In genomic region chr10:63115732-63116383, GRCh38 we compare ENCODE assay signal across 9 cellular contexts. TPM values are rescaled to one million over a fixed set of nuclear protein-coding genes. Genes with fewer than 3 reads are reported as not detected.
DNase-seq lines count a peak whose midpoint lies in the region; ATAC-seq, FAIRE-seq and TF ChIP-seq lines count a peak whose summit lies in the region.
"Had no signal": no experiment of that assay in that cellular context is flagged by ENCODE, and none has a peak within 500 bp of the region (broad histone marks: within the 10 kb centered on the region; RNA-seq: fewer than 3 reads in every experiment).

No MANE protein-coding gene starts in this region.

- H3K9me3 ChIP-seq in skeletal muscle satellite cell (replicated peaks; ENCODE audit: low read length), result no peaks in the 10 kb centered on the region

- H3K4me3 ChIP-seq in GM23338 (no peak overlapping the region), skeletal muscle satellite cell (ENCODE audit: low read length) (no peak overlapping the region)

- H3K4me3 Mint-ChIP-seq in GM23338, result no peak overlapping the region
- H3K4me3 Mint-ChIP-seq in activated naive CD8-positive, alpha-beta T cell treated with anti-CD3 and anti-CD28 coated beads, Interleukin-2, amount 50 U/mL, for 24 hours, result no peak overlapping the region
- H3K4me3 Mint-ChIP-seq in activated CD4-positive, alpha-beta memory T cell treated with anti-CD3 and anti-CD28 coated beads for 36 hours, result no peak overlapping the region
- H3K4me3 Mint-ChIP-seq: memory B cell had no signal

- no peaks in the 10 kb centered on the region for H3K9me2 ChIP-seq in GM23338 (ENCODE audit: insufficient read depth)

- no peaks in the 10 kb centered on the region for H3K27me3 ChIP-seq in GM23338 (ENCODE audit: insufficient read depth)
- no peaks in the 10 kb centered on the region for H3K27me3 ChIP-seq in skeletal muscle satellite cell (ENCODE audit: control insufficient read depth, insufficient read depth, low read length)

- POLR2A ChIA-PET in activated CD4-positive, alpha-beta memory T cell treated with anti-CD3 and anti-CD28 coated beads for 36 hours (lab: Charles Lee), result no interaction called here

- peaks cover 5% of the 10 kb centered on the region; the same call in 2 of the 3 replicates for H3K9me3 Mint-ChIP-seq in GM23338
- no peaks in the 10 kb centered on the region for H3K9me3 Mint-ChIP-seq in activated naive CD8-positive, alpha-beta T cell treated with anti-CD3 and anti-CD28 coated beads, Interleukin-2, amount 50 U/mL, for 24 hours
- no peaks in the 10 kb centered on the region for H3K9me3 Mint-ChIP-seq in activated CD4-positive, alpha-beta memory T cell treated with anti-CD3 and anti-CD28 coated beads for 36 hours
- H3K9me3 Mint-ChIP-seq: memory B cell had no signal

- H3F3A ChIP-seq in GM23338 (replicated peaks; ENCODE audit: low read depth), result no peaks in the 10 kb centered on the region

- H3K36me3 Mint-ChIP-seq in GM23338 (ENCODE audit: low read depth), result peaks cover 2% of the 10 kb centered on the region; the same call in 1 of the 3 replicates
- H3K36me3 Mint-ChIP-seq in activated naive CD8-positive, alpha-beta T cell treated with anti-CD3 and anti-CD28 coated beads, Interleukin-2, amount 50 U/mL, for 24 hours (ENCODE audit: low read depth), result no peaks in the 10 kb centered on the region
- no peaks in the 10 kb centered on the region for H3K36me3 Mint-ChIP-seq in activated CD4-positive, alpha-beta memory T cell treated with anti-CD3 and anti-CD28 coated beads for 36 hours
- H3K36me3 Mint-ChIP-seq: memory B cell had no signal

- H3K4me1 ChIP-seq in GM23338 (ENCODE audit: insufficient read depth), result peaks cover 3% of the 10 kb centered on the region; the same call in 1 of the 2 replicates
- H3K4me1 ChIP-seq in skeletal muscle satellite cell (ENCODE audit: control insufficient read depth, insufficient read depth, low read length), result peaks cover 23% of the 10 kb centered on the region

- peak overlapping the region; percentile 59; the same call in 1 of the 2 replicates for H2AFZ ChIP-seq in GM23338

- H3K79me2 ChIP-seq in GM23338 (replicated peaks; ENCODE audit: insufficient read depth), result no peaks in the 10 kb centered on the region

- H3K4me2 ChIP-seq in GM23338, result no peak overlapping the region
- H3K4me2 ChIP-seq in skeletal muscle satellite cell (ENCODE audit: low read length), result peak overlapping the region; percentile 19

- CTCF ChIA-PET in activated CD4-positive, alpha-beta memory T cell treated with anti-CD3 and anti-CD28 coated beads for 36 hours (lab: Charles Lee), result no interaction called here

- DNase-seq in GM23338 (ENCODE audit: low spot score) (no peak), dedifferentiated amniotic fluid mesenchymal stem cell (ENCODE audit: extremely low spot score) (peak; percentile 42), kidney tubule cell (ENCODE audit: low spot score) (peak; percentile 63), D721Med (ENCODE audit: insufficient read length, low spot score) (no peak)
- no peak for DNase-seq in activated naive CD8-positive, alpha-beta T cell treated with anti-CD3 and anti-CD28 coated beads, Interleukin-2, amount 50 U/mL, for 24 hours
- no peak for DNase-seq in activated CD4-positive, alpha-beta memory T cell treated with anti-CD3 and anti-CD28 coated beads for 36 hours
- DNase-seq in activated CD8-positive, alpha-beta memory T cell treated with anti-CD3 and anti-CD28 coated beads, Interleukin-2, amount 50 U/mL, for 48 hours, result no peak

- H3K4me1 Mint-ChIP-seq in GM23338, result no peaks in the 10 kb centered on the region
- H3K4me1 Mint-ChIP-seq in activated naive CD8-positive, alpha-beta T cell treated with anti-CD3 and anti-CD28 coated beads, Interleukin-2, amount 50 U/mL, for 24 hours, result no peaks in the 10 kb centered on the region
- H3K4me1 Mint-ChIP-seq in activated CD4-positive, alpha-beta memory T cell treated with anti-CD3 and anti-CD28 coated beads for 36 hours (ENCODE audit: low read depth), result no peaks in the 10 kb centered on the region
- H3K4me1 Mint-ChIP-seq: memory B cell had no signal

- H3K27ac Mint-ChIP-seq in GM23338, result no peak overlapping the region
- no peak overlapping the region for H3K27ac Mint-ChIP-seq in activated naive CD8-positive, alpha-beta T cell treated with anti-CD3 and anti-CD28 coated beads, Interleukin-2, amount 50 U/mL, for 24 hours
- no peak overlapping the region for H3K27ac Mint-ChIP-seq in activated CD4-positive, alpha-beta memory T cell treated with anti-CD3 and anti-CD28 coated beads for 36 hours
- H3K27ac Mint-ChIP-seq: memory B cell had no signal

- intact Hi-C loops in activated CD4-positive, alpha-beta memory T cell treated with anti-CD3 and anti-CD28 coated beads for 36 hours (cut with micrococcal nuclease), result no loop called here

- TF ChIP-seq CTCF in GM23338 (conservative IDR thresholded peaks at IDR 0.05; ENCODE audit: low read depth in 2 of 2), result no peak
- no peak for TF ChIP-seq CTCF in D721Med (IDR thresholded peaks at IDR 0.05; ENCODE audit: insufficient read depth, missing control alignments)

- no peak for FAIRE-seq in D721Med (lab: Jason Lieb, UNC)

- no peak overlapping the region for H3K27ac ChIP-seq in GM23338 (ENCODE audit: low read depth)

- H3K36me3 ChIP-seq in GM23338 (ENCODE audit: insufficient read depth) (no peaks in the 10 kb centered on the region), skeletal muscle satellite cell (ENCODE audit: insufficient read depth, low read length) (no peaks in the 10 kb centered on the region)

- peaks cover 5% of the 10 kb centered on the region for H3K27me3 Mint-ChIP-seq in GM23338 (ENCODE audit: insufficient read depth, low read depth, poor library complexity)
- no peaks in the 10 kb centered on the region for H3K27me3 Mint-ChIP-seq in activated naive CD8-positive, alpha-beta T cell treated with anti-CD3 and anti-CD28 coated beads, Interleukin-2, amount 50 U/mL, for 24 hours
- no peaks in the 10 kb centered on the region for H3K27me3 Mint-ChIP-seq in activated CD4-positive, alpha-beta memory T cell treated with anti-CD3 and anti-CD28 coated beads for 36 hours

- no peaks in the 10 kb centered on the region for H4K20me1 ChIP-seq in GM23338 (replicated peaks; ENCODE audit: insufficient read depth)

- H3K9ac ChIP-seq in skeletal muscle satellite cell (ENCODE audit: low read depth, low read length), result peak overlapping the region; percentile 40

- ATAC-seq in GM23338, result no peak
- no peak for ATAC-seq in activated naive CD8-positive, alpha-beta T cell treated with anti-CD3 and anti-CD28 coated beads, Interleukin-2, amount 50 U/mL, for 24 hours

TF ChIP-seq in GM23338, 12 proteins besides CTCF, POLR2A, EP300 and RAD21 (continues in another document):
- TF ChIP-seq POLR2AphosphoS5 (IDR thresholded peaks at IDR 0.05; ENCODE audit: low read depth) (no peak), ZNF331 (CRISPR knock-in tag; IDR thresholded peaks at IDR 0.05; ENCODE audit: low read depth) (no peak), REST (IDR thresholded peaks at IDR 0.05; ENCODE audit: unreplicated experiment) (no peak), ETS1 (IDR thresholded peaks at IDR 0.05) (no peak), EZH2 (IDR thresholded peaks at IDR 0.05; ENCODE audit: low read depth, unreplicated experiment) (no peak), CREB1 (CRISPR knock-in tag; IDR thresholded peaks at IDR 0.05; ENCODE audit: low read depth) (no peak)

RNA-seq across cellular contexts. Expression of gene NRBF2, which starts 17.3 kb away (rescaled TPM):
- 22.7 and 22.9 TPM in 2 replicates for total RNA-seq in GM23338 (2014; rRNA removed; shearing (Covaris generic))
- 37.1 and 38.3 TPM in 2 replicates for polyA plus RNA-seq in GM23338 (2016; fragmentation: Nextera tagmentation; extraction: Ambion mirVana)
- 25.1 and 28.6 TPM in 2 replicates for total RNA-seq in skeletal muscle satellite cell (2012; rRNA removed)
- total RNA-seq in activated CD4-positive, alpha-beta memory T cell treated with anti-CD3 and anti-CD28 coated beads for 36 hours, result 10 to 100 TPM; 21.3 to 21.7 TPM

Comparison
In these comparisons a context has a peak if more than half of its experiments do, and no peak if none do; other contexts are left out.
1. DNase-seq: peak in dedifferentiated amniotic fluid mesenchymal stem cell (single experiment) and kidney tubule cell (single experiment); none in GM23338 (single experiment), activated naive CD8-positive, alpha-beta T cell treated with anti-CD3 and anti-CD28 coated beads, Interleukin-2, amount 50 U/mL, for 24 hours (single experiment), D721Med (single experiment), activated CD4-positive, alpha-beta memory T cell treated with anti-CD3 and anti-CD28 coated beads for 36 hours (single experiment) and activated CD8-positive, alpha-beta memory T cell treated with anti-CD3 and anti-CD28 coated beads, Interleukin-2, amount 50 U/mL, for 48 hours (single experiment).